In genomic region chr6:158903801-158904200, GRCh38 we compare ENCODE assay signal across 24 cellular contexts.
"Had no signal": no experiment of that assay in that cellular context is flagged by ENCODE, and none has a peak within 500 bp of the region (broad histone marks: within the 10 kb centered on the region; RNA-seq: fewer than 3 reads in every experiment).

No MANE protein-coding gene starts in this region.

- H3K27me3 ChIP-seq: colonic mucosa, ovary, sigmoid colon, tibial nerve, upper lobe of right lung, uterus had no signal

- ATAC-seq: left ventricle myocardium superior; natural killer cell; psoas muscle; right cardiac atrium; stimulated activated effector memory CD8-positive, alpha-beta T cell treated with anti-CD3 and anti-CD28 coated beads, Interleukin-12 subunit alpha, Interleukin-12 subunit beta, amount 100 ng/mL, for 72 hours; upper lobe of right lung had no signal

- H3K36me3 ChIP-seq: colonic mucosa, ovary, sigmoid colon, thoracic aorta, tibial nerve, upper lobe of right lung, uterus had no signal

- H3K4me3 ChIP-seq: colonic mucosa, lung, ovary, psoas muscle, sigmoid colon, thoracic aorta, tibial nerve, upper lobe of right lung, uterus had no signal

- H3K4me1 ChIP-seq: colonic mucosa, psoas muscle, sigmoid colon, tibial nerve, upper lobe of right lung, uterus had no signal

- FAIRE-seq: endometrium, frontal cortex, keratinocyte had no signal

- H3K27ac ChIP-seq: colonic mucosa, ovary, psoas muscle, sigmoid colon, thoracic aorta, tibial nerve, upper lobe of right lung, uterus had no signal

- H3K9me3 ChIP-seq: colonic mucosa, ovary had no signal

- DNase-seq: colonic mucosa; effector memory CD4-positive, alpha-beta T cell; erythroblast; hypothalamus; immature natural killer cell; left ventricle myocardium superior; natural killer cell; occipital lobe; ovary; posterior cingulate gyrus; psoas muscle; right cardiac atrium; sigmoid colon; stimulated activated CD4-positive, alpha-beta T cell treated with anti-CD3 and anti-CD28 coated beads, Interleukin-2, amount 100 ng/mL, for 24 hours; stimulated activated CD4-positive, alpha-beta T cell treated with anti-CD3 and anti-CD28 coated beads, Interleukin-4, amount 100 ng/mL, for 24 hours; upper lobe of right lung; uterus had no signal
